ENCODE assay signal across 8 cellular contexts in the genomic region with DNA sequence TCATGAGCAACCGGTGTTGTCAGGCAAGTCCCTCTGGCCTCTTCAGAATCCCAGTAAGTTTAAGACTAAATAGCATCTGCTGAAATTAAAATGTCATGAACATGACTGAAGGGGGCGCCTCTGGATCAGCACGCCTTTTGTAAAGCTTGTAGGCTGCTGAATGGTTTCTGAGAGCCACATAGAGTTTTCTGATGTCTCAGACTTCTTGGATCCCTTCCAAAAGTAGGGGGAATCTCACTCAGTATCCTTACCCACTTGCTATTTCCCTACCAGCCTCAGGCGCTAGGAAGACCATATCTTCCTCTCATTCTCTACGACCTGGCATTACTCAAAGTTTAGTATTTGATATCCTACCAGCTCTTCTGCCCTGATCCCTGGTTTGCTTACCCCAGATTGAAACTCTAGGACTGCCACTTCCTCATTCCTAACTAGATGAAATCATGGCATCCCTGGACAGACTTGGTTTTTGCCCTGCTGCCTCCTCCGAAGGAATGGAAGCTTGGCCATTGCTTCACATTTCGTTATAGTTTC.
A peak's percentile ranks its signal among the peaks of the same experiment; 100 is the strongest.
DNase-seq lines count a peak whose midpoint lies in the region; ATAC-seq and TF ChIP-seq lines count a peak whose summit lies in the region.

No MANE protein-coding gene starts in this region.

- H3K36me3 ChIP-seq in cardiac muscle cell: no peaks in the 10 kb centered on the region

- no peaks in the 10 kb centered on the region for H3K27me3 ChIP-seq in cardiac muscle cell

- no peak overlapping the region for H3K27ac ChIP-seq in cardiac muscle cell

- intact Hi-C loops in cardiac septum (cut with DNase I): no loop called here

- H3K4me1 ChIP-seq in cardiac muscle cell (ENCODE audit: low read depth): no peaks in the 10 kb centered on the region

- peak; percentile 45 for ATAC-seq in HG03469 (IDR thresholded peaks at IDR 0.05; ENCODE audit: unreplicated experiment)
- peak; percentile 57 for ATAC-seq in left lobe of liver
- ATAC-seq in GM19328 (IDR thresholded peaks at IDR 0.05; ENCODE audit: unreplicated experiment): no peak

- peak; percentile 56 for TF ChIP-seq CTCF in cardiac muscle cell (IDR thresholded peaks at IDR 0.05; ENCODE audit: low read depth, low read length)

- no peaks in the 10 kb centered on the region for H3K9me3 ChIP-seq in cardiac muscle cell (ENCODE audit: low read depth)

- DNase-seq in cardiac muscle cell (ENCODE audit: low read depth in 1 of 2, low spot score in 1 of 2) (peak; percentile 46 to 81), cardiac septum (ENCODE audit: low spot score) (no peak), RPMI8226 (peak; percentile 57), amniotic stem cell (lab: John Stamatoyannopoulos, UW) (peak; percentile 24), left lobe of liver (ENCODE audit: low spot score) (no peak), medulla oblongata (ENCODE audit: extremely low spot score) (no peak)

- H3K4me3 ChIP-seq in cardiac muscle cell: no peak overlapping the region

Comparison
In these comparisons a context has a peak if more than half of its experiments do, and no peak if none do; other contexts are left out.
1. DNase-seq: peak in cardiac muscle cell (2 of 2), RPMI8226 (single experiment) and amniotic stem cell (single experiment); none in cardiac septum (single experiment), left lobe of liver (single experiment) and medulla oblongata (single experiment).